In genomic region chr5:77360381-77360780, GRCh38 we compare ENCODE assay signal across 21 cellular contexts.
"Had no signal": no experiment of that assay in that cellular context is flagged by ENCODE, and none has a peak within 500 bp of the region (broad histone marks: within the 10 kb centered on the region; RNA-seq: fewer than 3 reads in every experiment).

No MANE protein-coding gene starts in this region.

- H3K27me3 ChIP-seq: gastrocnemius medialis, heart right ventricle, pancreas, right lobe of liver, spleen, stomach, transverse colon had no signal

- H3K27ac ChIP-seq: coronary artery, gastrocnemius medialis, heart right ventricle, pancreas, psoas muscle, right lobe of liver, spleen, stomach, thoracic aorta, transverse colon had no signal

- DNase-seq: effector CD4-positive, alpha-beta T cell; endodermal cell; gastrocnemius medialis; heart right ventricle; kidney glomerular epithelial cell; mesendoderm; naive B cell; occipital lobe; pancreas; psoas muscle; retina; right lobe of liver; spleen; stimulated activated CD4-positive, alpha-beta T cell treated with anti-CD3 and anti-CD28 coated beads, Interleukin-15, amount 100 ng/mL, for 24 hours; stimulated activated CD4-positive, alpha-beta T cell treated with anti-CD3 and anti-CD28 coated beads, Interleukin-1b, Interleukin-23, amount 100 ng/mL, for 48 hours; stimulated activated CD4-positive, alpha-beta T cell treated with anti-CD3 and anti-CD28 coated beads, Interleukin-4, amount 100 ng/mL, for 24 hours; stimulated activated naive B cell treated with anti-CD40 and anti-IgM and Interleukin-4, amounts not matched to agents 10 μg/mL and 1 μg/mL and 100 μg/mL, for 72 hours; stomach; transverse colon had no signal

- H3K36me3 ChIP-seq: gastrocnemius medialis, heart right ventricle, pancreas, right lobe of liver, spleen, stomach, thoracic aorta, transverse colon had no signal

- H3K9me3 ChIP-seq: gastrocnemius medialis, heart right ventricle, pancreas, psoas muscle, right lobe of liver, spleen, stomach, thoracic aorta, transverse colon had no signal

- H3K4me3 ChIP-seq: coronary artery, gastrocnemius medialis, heart right ventricle, pancreas, psoas muscle, right lobe of liver, spleen, stomach, thoracic aorta, transverse colon had no signal

- ATAC-seq: gastrocnemius medialis; pancreas; psoas muscle; right lobe of liver; stimulated activated naive B cell treated with anti-CD40 and anti-IgM and Interleukin-4, amounts not matched to agents 10 μg/mL and 1 μg/mL and 100 μg/mL, for 72 hours had no signal

- H3K4me1 ChIP-seq: gastrocnemius medialis, pancreas, psoas muscle, spleen, transverse colon had no signal
